19 cellular contexts compared by ENCODE assay signal in the genomic region with DNA sequence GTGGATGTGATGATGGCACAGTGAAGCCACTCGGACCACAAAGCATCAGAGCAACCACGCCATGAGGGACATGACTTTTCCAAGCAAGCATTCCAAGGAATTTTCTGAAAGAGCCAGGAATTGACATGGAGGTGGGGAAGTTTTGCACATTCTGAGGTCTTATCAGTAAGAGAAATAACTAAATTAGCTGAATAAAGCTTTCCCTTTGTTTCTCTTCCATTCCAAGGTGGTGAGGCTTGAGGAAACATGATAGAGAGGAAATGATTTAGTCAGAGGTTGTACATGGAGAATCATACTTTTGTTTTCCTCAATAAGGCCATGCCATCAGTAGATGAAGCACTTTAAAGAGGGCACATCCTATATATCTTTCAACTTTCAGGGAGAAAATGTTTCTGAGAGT.
"Had no signal": no experiment of that assay in that cellular context is flagged by ENCODE, and none has a peak within 500 bp of the region (broad histone marks: within the 10 kb centered on the region; RNA-seq: fewer than 3 reads in every experiment).

No MANE protein-coding gene starts in this region.

- H3K9me3 ChIP-seq: gastrocnemius medialis, ovary, spleen, suprapubic skin had no signal

- H3K27me3 ChIP-seq: gastrocnemius medialis, ovary, sigmoid colon, spleen, suprapubic skin had no signal

- H3K9me3 Mint-ChIP-seq: activated naive CD8-positive, alpha-beta T cell treated with anti-CD3 and anti-CD28 coated beads, Interleukin-2, amount 10 ng/mL, durations not matched to agents 7 days and 5 days; activated T-helper 1 cell treated with anti-CD3 and anti-CD28 coated beads, Interleukin-12 subunit alpha, Interleukin-12 subunit beta, Interleukin-2, Interleukin-4 antibody, amounts not matched to agents 30 ng/mL and 10 ng/mL and 1 ng/mL, durations not matched to agents 14 hours and 24 hours and 36 hours; stimulated activated naive CD8-positive, alpha-beta T cell treated with anti-CD3 and anti-CD28 coated beads, Interleukin-15, Interleukin-2, amounts not matched to agents 100 ng/mL and 50 ng/mL, for 24 hours; T-cell had no signal

- H3K4me3 Mint-ChIP-seq: activated naive CD8-positive, alpha-beta T cell treated with anti-CD3 and anti-CD28 coated beads, Interleukin-2, amount 10 ng/mL, durations not matched to agents 7 days and 5 days; activated T-helper 1 cell treated with anti-CD3 and anti-CD28 coated beads, Interleukin-12 subunit alpha, Interleukin-12 subunit beta, Interleukin-2, Interleukin-4 antibody, amounts not matched to agents 30 ng/mL and 10 ng/mL and 1 ng/mL, durations not matched to agents 14 hours and 24 hours and 36 hours; naive B cell; stimulated activated naive CD8-positive, alpha-beta T cell treated with anti-CD3 and anti-CD28 coated beads, Interleukin-15, Interleukin-2, amounts not matched to agents 100 ng/mL and 50 ng/mL, for 24 hours; T-cell had no signal

- H3K4me1 ChIP-seq: gastrocnemius medialis, sigmoid colon, spleen, suprapubic skin had no signal

- H3K36me3 Mint-ChIP-seq: activated naive CD8-positive, alpha-beta T cell treated with anti-CD3 and anti-CD28 coated beads, Interleukin-2, amount 10 ng/mL, durations not matched to agents 7 days and 5 days; naive B cell; T-cell had no signal

- H3K27ac ChIP-seq: coronary artery, gastrocnemius medialis, ovary, sigmoid colon, spleen, suprapubic skin had no signal

- H3K27ac Mint-ChIP-seq: activated naive CD8-positive, alpha-beta T cell treated with anti-CD3 and anti-CD28 coated beads, Interleukin-2, amount 10 ng/mL, durations not matched to agents 7 days and 5 days; activated T-helper 1 cell treated with anti-CD3 and anti-CD28 coated beads, Interleukin-12 subunit alpha, Interleukin-12 subunit beta, Interleukin-2, Interleukin-4 antibody, amounts not matched to agents 30 ng/mL and 10 ng/mL and 1 ng/mL, durations not matched to agents 14 hours and 24 hours and 36 hours; stimulated activated naive CD8-positive, alpha-beta T cell treated with anti-CD3 and anti-CD28 coated beads, Interleukin-15, Interleukin-2, amounts not matched to agents 100 ng/mL and 50 ng/mL, for 24 hours; T-cell had no signal

- ATAC-seq: activated CD4-positive, CD25-positive, alpha-beta regulatory T cell treated with anti-CD3 and anti-CD28 coated beads, Interleukin-2, amount 50 U/mL, for 24 hours; gastrocnemius medialis; left lobe of liver; T-cell had no signal

- H3K4me3 ChIP-seq: coronary artery, gastrocnemius medialis, ovary, sigmoid colon, spleen, suprapubic skin had no signal

- H3K36me3 ChIP-seq: gastrocnemius medialis, ovary, sigmoid colon, spleen, suprapubic skin had no signal

- DNase-seq: activated CD4-positive, alpha-beta T cell treated with anti-CD3 and anti-CD28 coated beads, Interleukin-2, amount 50 U/mL, for 1 hour; activated naive CD8-positive, alpha-beta T cell treated with anti-CD3 and anti-CD28 coated beads, Interleukin-2, amount 10 ng/mL, durations not matched to agents 7 days and 5 days; caudate nucleus; effector CD4-positive, alpha-beta T cell; gastrocnemius medialis; islet precursor cell; naive B cell; ovary; sigmoid colon; spleen; T-cell; T-helper 9 cell; trophoblast cell had no signal

- H3K27me3 Mint-ChIP-seq: activated naive CD8-positive, alpha-beta T cell treated with anti-CD3 and anti-CD28 coated beads, Interleukin-2, amount 10 ng/mL, durations not matched to agents 7 days and 5 days; stimulated activated naive CD8-positive, alpha-beta T cell treated with anti-CD3 and anti-CD28 coated beads, Interleukin-15, Interleukin-2, amounts not matched to agents 100 ng/mL and 50 ng/mL, for 24 hours; T-cell had no signal

- H3K4me1 Mint-ChIP-seq: activated naive CD8-positive, alpha-beta T cell treated with anti-CD3 and anti-CD28 coated beads, Interleukin-2, amount 10 ng/mL, durations not matched to agents 7 days and 5 days; naive B cell; T-cell had no signal
